In genomic region chr10:124624875-124625274, GRCh38 we compare ENCODE assay signal across 1 cellular context.
TF ChIP-seq lines count a peak whose summit lies in the region.

No MANE protein-coding gene starts in this region.

TF ChIP-seq in WTC11, 78 proteins besides CTCF, POLR2A, EP300 and RAD21 (continued from another document):
- no peak for TF ChIP-seq ZNF425 (CRISPR knock-in tag; conservative IDR thresholded peaks at IDR 0.05)
- no peak for TF ChIP-seq FOXP4 (CRISPR knock-in tag; IDR thresholded peaks at IDR 0.05)
- TF ChIP-seq ATF2 (CRISPR knock-in tag; IDR thresholded peaks at IDR 0.05; ENCODE audit: borderline replicate concordance, low read depth): no peak
- TF ChIP-seq HMGXB4 (CRISPR knock-in tag; IDR thresholded peaks at IDR 0.05): no peak
- no peak for TF ChIP-seq MAX (CRISPR knock-in tag; IDR thresholded peaks at IDR 0.05)
